In the genomic region with DNA sequence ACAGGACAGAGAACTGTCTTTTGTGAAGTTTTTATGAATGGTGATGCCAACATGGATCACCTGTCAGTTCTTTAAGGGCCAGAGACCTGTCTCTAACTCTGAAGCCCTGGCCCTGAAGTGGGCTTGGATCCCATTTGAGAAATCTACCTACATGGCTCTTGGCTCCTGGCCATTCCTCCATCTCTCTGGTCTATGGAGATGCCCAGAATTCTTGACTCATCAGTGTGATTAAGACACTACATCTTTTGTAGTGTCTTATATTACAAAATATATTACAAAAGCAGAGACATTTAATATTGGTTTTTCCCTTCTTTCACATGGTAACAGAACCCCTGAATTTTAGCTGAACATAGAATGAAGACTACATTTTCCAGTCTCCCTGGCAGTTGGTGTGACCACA, we compare ENCODE assay signal across 22 cellular contexts.
DNase-seq lines count a peak whose midpoint lies in the region; ATAC-seq and TF ChIP-seq lines count a peak whose summit lies in the region.
"Had no signal": no experiment of that assay in that cellular context is flagged by ENCODE, and none has a peak within 500 bp of the region (broad histone marks: within the 10 kb centered on the region; RNA-seq: fewer than 3 reads in every experiment).

No MANE protein-coding gene starts in this region.

- peak overlapping the region; percentile 84 for H3K27ac ChIP-seq in left ventricle myocardium inferior (replicated peaks)
- H3K27ac ChIP-seq: BLaER1 had no signal

- H3K4me1 ChIP-seq in left ventricle myocardium inferior: peaks cover 30% of the 10 kb centered on the region
- H3K4me1 ChIP-seq: BLaER1 had no signal

- ATAC-seq in left ventricle myocardium superior (no peak), omental fat pad (ENCODE audit: low FRiP score) (peak; percentile 70)
- ATAC-seq: GM12878 had no signal

- no peak for DNase-seq in left ventricle myocardium inferior
- DNase-seq in left ventricle myocardium superior: no peak
- DNase-seq in omental fat pad (ENCODE audit: low spot score): no peak
- DNase-seq in T1000 (lab: John Stamatoyannopoulos, UW): no peak
- DNase-seq in HPDE6-E6E7 (ENCODE audit: extremely low spot score): no peak
- DNase-seq: 8988T; ACHN; BE2C; C1 segment of cervical spinal cord; CD4-positive, alpha-beta memory T cell; CD4-positive, CD25-positive, alpha-beta regulatory T cell; CD8-positive, alpha-beta memory T cell; COR-L47; DMS 273 treated with DMSO at 0.1 percent for 48 hours; DMS153; DMS53; DMS79; DND-41; EL; GDM1 had no signal

- no peaks in the 10 kb centered on the region for H3K9me3 ChIP-seq in left ventricle myocardium inferior (replicated peaks)
- H3K9me3 ChIP-seq: BE2C had no signal

- intact Hi-C loops in left ventricle myocardium inferior (cut with micrococcal nuclease) (no loop called here), left ventricle myocardium superior (cut with micrococcal nuclease) (no loop called here)

- H3K36me3 ChIP-seq in left ventricle myocardium inferior: no peaks in the 10 kb centered on the region
- H3K36me3 ChIP-seq: BE2C, BLaER1 had no signal

- no peaks in the 10 kb centered on the region for H3K27me3 ChIP-seq in left ventricle myocardium inferior (ENCODE audit: low read depth)
- H3K27me3 ChIP-seq: BE2C, BLaER1 had no signal

- no peak overlapping the region for H3K4me3 ChIP-seq in left ventricle myocardium inferior
- H3K4me3 ChIP-seq: BLaER1, GM12878 had no signal

- TF ChIP-seq CTCF in left ventricle myocardium inferior (IDR thresholded peaks at IDR 0.05; ENCODE audit: borderline replicate concordance) (no peak), omental fat pad (IDR thresholded peaks at IDR 0.05) (no peak)
